Comparison of ENCODE assay signal across 1 cellular context in genomic region chr3:140711043-140711718, GRCh38.
TF ChIP-seq lines count a peak whose summit lies in the region.

No MANE protein-coding gene starts in this region.

TF ChIP-seq in HepG2, 621 proteins besides CTCF, POLR2A, EP300 and RAD21 (continued from another document and continues in another):
- TF ChIP-seq HOXA3 (CRISPR knock-in tag; IDR thresholded peaks at IDR 0.05): peak; percentile 52
- no peak for TF ChIP-seq TBX3 (IDR thresholded peaks at IDR 0.05; ENCODE audit: borderline replicate concordance)
- TF ChIP-seq YEATS4 (CRISPR knock-in tag; IDR thresholded peaks at IDR 0.05; ENCODE audit: borderline replicate concordance): 0 out of 2 replicates have a peak, but pooled peaks have one; percentile 32
- TF ChIP-seq ZNF143 (CRISPR knock-in tag; IDR thresholded peaks at IDR 0.05): 0 out of 2 replicates have a peak, but pooled peaks have one; percentile 40
- TF ChIP-seq PHF5A (CRISPR knock-in tag; IDR thresholded peaks at IDR 0.05; ENCODE audit: low read depth, unreplicated experiment): no peak
- TF ChIP-seq DRAP1 (CRISPR knock-in tag; IDR thresholded peaks at IDR 0.05): 0 out of 2 replicates have a peak, but pooled peaks have one; percentile 10
- no peak for TF ChIP-seq GMEB2 (CRISPR knock-in tag; IDR thresholded peaks at IDR 0.05; ENCODE audit: low read depth)
- TF ChIP-seq ZNF546 (CRISPR knock-in tag; conservative IDR thresholded peaks at IDR 0.05): no peak
- peak; percentile 56; the same call in 1 of the 2 replicates for TF ChIP-seq KDM6A (CRISPR knock-in tag; IDR thresholded peaks at IDR 0.05; ENCODE audit: low read depth)
- TF ChIP-seq KIAA2018 (CRISPR knock-in tag; IDR thresholded peaks at IDR 0.05; ENCODE audit: borderline replicate concordance): no peak
- TF ChIP-seq PRPF4 (IDR thresholded peaks at IDR 0.05; ENCODE audit: low read depth, low read length, poor library complexity, severe bottlenecking): no peak
- TF ChIP-seq ZNF367 (CRISPR knock-in tag; IDR thresholded peaks at IDR 0.05; ENCODE audit: borderline replicate concordance): no peak
- peak; percentile 71; the same call in 1 of the 2 replicates for TF ChIP-seq SOX5 (CRISPR knock-in tag; IDR thresholded peaks at IDR 0.05; ENCODE audit: borderline replicate concordance)
- no peak for TF ChIP-seq IRX3 (CRISPR knock-in tag; IDR thresholded peaks at IDR 0.05; ENCODE audit: borderline replicate concordance, low read depth)
- no peak for TF ChIP-seq HNRNPH1 (optimal IDR thresholded peaks at IDR 0.05; ENCODE audit: low read depth, low read length)
- TF ChIP-seq TMF1 (CRISPR knock-in tag; IDR thresholded peaks at IDR 0.05; ENCODE audit: low read depth): 0 out of 2 replicates have a peak, but pooled peaks have one; percentile 18
- TF ChIP-seq MTA3 (CRISPR knock-in tag; IDR thresholded peaks at IDR 0.05): no peak
- 0 out of 2 replicates have a peak, but pooled peaks have one; percentile 30 for TF ChIP-seq ZNF543 (CRISPR knock-in tag; IDR thresholded peaks at IDR 0.05)
- TF ChIP-seq TBL1XR1 (IDR thresholded peaks at IDR 0.05; ENCODE audit: borderline replicate concordance, low read length, partially characterized antibody): no peak
- no peak for TF ChIP-seq ZKSCAN8 (CRISPR knock-in tag; IDR thresholded peaks at IDR 0.05; ENCODE audit: borderline replicate concordance)
- 0 out of 2 replicates have a peak, but pooled peaks have one; percentile 25 for TF ChIP-seq MLX (CRISPR knock-in tag; IDR thresholded peaks at IDR 0.05)
- TF ChIP-seq ZNF547 (CRISPR knock-in tag; IDR thresholded peaks at IDR 0.05): no peak
- TF ChIP-seq TBX2 (CRISPR knock-in tag; IDR thresholded peaks at IDR 0.05; ENCODE audit: borderline replicate concordance): peak; percentile 64
- TF ChIP-seq ZNF431 (CRISPR knock-in tag; IDR thresholded peaks at IDR 0.05; ENCODE audit: borderline replicate concordance, low read depth): 0 out of 2 replicates have a peak, but pooled peaks have one; percentile 49
- TF ChIP-seq FOXM1 (CRISPR knock-in tag; IDR thresholded peaks at IDR 0.05): no peak
- no peak for TF ChIP-seq ZNF589 (CRISPR knock-in tag; conservative IDR thresholded peaks at IDR 0.05)
- no peak for TF ChIP-seq ARHGAP35 (CRISPR knock-in tag; IDR thresholded peaks at IDR 0.05; ENCODE audit: borderline replicate concordance)
- no peak for TF ChIP-seq MYPOP (CRISPR knock-in tag; IDR thresholded peaks at IDR 0.05)
- no peak for TF ChIP-seq SRY (CRISPR knock-in tag; IDR thresholded peaks at IDR 0.05)
- TF ChIP-seq SALL1 (CRISPR knock-in tag; IDR thresholded peaks at IDR 0.05): peak; percentile 58
- TF ChIP-seq RBAK (CRISPR knock-in tag; IDR thresholded peaks at IDR 0.05): no peak
- TF ChIP-seq ZNF484 (CRISPR knock-in tag; IDR thresholded peaks at IDR 0.05; ENCODE audit: borderline replicate concordance, low read depth): no peak
- TF ChIP-seq STAG1 (CRISPR knock-in tag; IDR thresholded peaks at IDR 0.05): 0 out of 2 replicates have a peak, but pooled peaks have one; percentile 7
- TF ChIP-seq GTF2F1 (IDR thresholded peaks at IDR 0.05; ENCODE audit: low read length): no peak
- no peak for TF ChIP-seq SRSF1 (optimal IDR thresholded peaks at IDR 0.05; ENCODE audit: low read depth, low read length)
- TF ChIP-seq SMAD9 (CRISPR knock-in tag; IDR thresholded peaks at IDR 0.05): no peak
- no peak for TF ChIP-seq ZNF749 (CRISPR knock-in tag; IDR thresholded peaks at IDR 0.05; ENCODE audit: borderline replicate concordance)
- peak; percentile 64 for TF ChIP-seq MED1 (CRISPR knock-in tag; IDR thresholded peaks at IDR 0.05)
- TF ChIP-seq MXI1 (IDR thresholded peaks at IDR 0.05; ENCODE audit: borderline replicate concordance, low read depth, low read length): no peak
- no peak for TF ChIP-seq ZBTB3 (CRISPR knock-in tag; IDR thresholded peaks at IDR 0.05; ENCODE audit: borderline replicate concordance, low read depth)
- no peak for TF ChIP-seq ZBTB44 (CRISPR knock-in tag; IDR thresholded peaks at IDR 0.05)
- TF ChIP-seq ZNF672 (CRISPR knock-in tag; IDR thresholded peaks at IDR 0.05): no peak
- TF ChIP-seq ZNF160 (CRISPR knock-in tag; IDR thresholded peaks at IDR 0.05): no peak
- TF ChIP-seq ZGPAT (CRISPR knock-in tag; IDR thresholded peaks at IDR 0.05): peak; percentile 79; the same call in 1 of the 2 replicates
- TF ChIP-seq HNRNPL (IDR thresholded peaks at IDR 0.05; ENCODE audit: low read depth, low read length): no peak
- no peak for TF ChIP-seq SRSF9 (IDR thresholded peaks at IDR 0.05; ENCODE audit: borderline replicate concordance, insufficient read depth, low read depth, low read length, poor library complexity, severe bottlenecking)
- TF ChIP-seq ZNF17 (CRISPR knock-in tag; IDR thresholded peaks at IDR 0.05): no peak
- TF ChIP-seq ZNF264 (CRISPR knock-in tag; IDR thresholded peaks at IDR 0.05): peak; percentile 56; the same call in 1 of the 2 replicates
- TF ChIP-seq PATZ1 (CRISPR knock-in tag; IDR thresholded peaks at IDR 0.05): peak; percentile 15; the same call in 1 of the 2 replicates
- TF ChIP-seq MATR3 (CRISPR knock-in tag; IDR thresholded peaks at IDR 0.05): no peak
- TF ChIP-seq SP5 (CRISPR knock-in tag; IDR thresholded peaks at IDR 0.05; ENCODE audit: borderline replicate concordance, low read depth): 0 out of 2 replicates have a peak, but pooled peaks have one; percentile 19
